ENCODE assay signal across 8 cellular contexts in genomic region chr4:110211007-110211769, GRCh38. TPM values are rescaled to one million over a fixed set of nuclear protein-coding genes. Genes with fewer than 3 reads are reported as not detected.
DNase-seq lines count a peak whose midpoint lies in the region; ATAC-seq, FAIRE-seq and TF ChIP-seq lines count a peak whose summit lies in the region.

No MANE protein-coding gene starts in this region.

- ATAC-seq in GM18867 (IDR thresholded peaks at IDR 0.05; ENCODE audit: unreplicated experiment) (peak; percentile 94), HG03060 (IDR thresholded peaks at IDR 0.05; ENCODE audit: low read depth, unreplicated experiment) (peak; percentile 83)

- H3K9me3 ChIP-seq in kidney (ENCODE audit: control insufficient read depth in 1 of 2, low read length in 2 of 2), result no peaks in the 10 kb centered on the region

- intact Hi-C loops in kidney (cut with DNase I), result no loop called here

- peak; percentile 64 for TF ChIP-seq CTCF in D721Med (IDR thresholded peaks at IDR 0.05; ENCODE audit: insufficient read depth, missing control alignments)
- TF ChIP-seq CTCF in astrocyte of the spinal cord (IDR thresholded peaks at IDR 0.05; ENCODE audit: low read depth, low read length), result peak; percentile 91
- TF ChIP-seq CTCF in kidney (IDR thresholded peaks at IDR 0.05; ENCODE audit: borderline replicate concordance, extremely low read depth, insufficient read depth), result peak; percentile 73
- peak; percentile 83 for TF ChIP-seq CTCF in type B pancreatic cell (conservative IDR thresholded peaks at IDR 0.05)

- no peak overlapping the region for H3K4me3 Mint-ChIP-seq in type B pancreatic cell

- no peaks in the 10 kb centered on the region for H3K4me1 ChIP-seq in kidney (ENCODE audit: control insufficient read depth in 1 of 2, insufficient read depth in 1 of 2, low read depth in 1 of 2, low read length in 2 of 2)

- no peaks in the 10 kb centered on the region for H3K36me3 ChIP-seq in kidney (ENCODE audit: control insufficient read depth in 1 of 2, insufficient read depth in 2 of 2, low read length in 2 of 2)

- DNase-seq in D721Med (ENCODE audit: insufficient read length, low spot score), result no peak
- DNase-seq in NOMO-1 treated with DMSO at 0.1 percent for 48 hours (lab: John Stamatoyannopoulos, UW; ENCODE audit: unreplicated experiment), result peak; percentile 28
- peak; percentile 50 for DNase-seq in astrocyte of the spinal cord (ENCODE audit: low read depth, low spot score)
- DNase-seq in kidney, result no peak
- DNase-seq in type B pancreatic cell (ENCODE audit: extremely low spot score, unreplicated experiment), result no peak
- DNase-seq in stimulated activated CD4-positive, alpha-beta T cell treated with anti-CD3 and anti-CD28 coated beads, Interleukin-12 subunit alpha, Interleukin-12 subunit beta, amount 100 ng/mL, for 4 hours, result no peak

- H3K27ac Mint-ChIP-seq in type B pancreatic cell, result no peak overlapping the region

- no peak overlapping the region for H3K9ac ChIP-seq in kidney (ENCODE audit: low read length in 2 of 2)

- in situ Hi-C loops in astrocyte of the spinal cord (cut with HindIII; ENCODE audit: low sequenced_read_pairs), result no loop called here

- H3K36me3 Mint-ChIP-seq in type B pancreatic cell, result no peaks in the 10 kb centered on the region

- FAIRE-seq in D721Med (lab: Jason Lieb, UNC), result peak; percentile 32
- FAIRE-seq in kidney (lab: Jason Lieb, UNC), result peak; percentile 92

- no peaks in the 10 kb centered on the region for H3K9me3 Mint-ChIP-seq in type B pancreatic cell

- H3K27ac ChIP-seq in kidney (ENCODE audit: low read depth in 2 of 2, low read length in 2 of 2), result no peak overlapping the region

- no peaks in the 10 kb centered on the region for H3K27me3 Mint-ChIP-seq in type B pancreatic cell

- H3K4me1 Mint-ChIP-seq in type B pancreatic cell (ENCODE audit: unreplicated experiment), result no peaks in the 10 kb centered on the region

- H3K4me3 ChIP-seq in astrocyte of the spinal cord (ENCODE audit: low read depth, low read length), result no peak overlapping the region
- H3K4me3 ChIP-seq in kidney (ENCODE audit: low read length in 2 of 2), result peak overlapping the region in 1 of 2 donors; percentile 18

RNA-seq across cellular contexts. Expression of gene ELOVL6, which starts 12.8 kb away (rescaled TPM):
- total RNA-seq in kidney (10.7 TPM), type B pancreatic cell (ENCODE audit: low replicate concordance) (33.4 and 51.6 TPM in 2 replicates)
- polyA plus RNA-seq in kidney (ENCODE audit: insufficient read depth, low read depth, low replicate concordance), result 21.5 TPM

Comparison
In these comparisons a context has a peak if more than half of its experiments do, and no peak if none do; other contexts are left out.
1. DNase-seq: peak in NOMO-1 treated with DMSO at 0.1 percent for 48 hours (single experiment) and astrocyte of the spinal cord (single experiment); none in D721Med (single experiment), kidney (single experiment), type B pancreatic cell (single experiment) and stimulated activated CD4-positive, alpha-beta T cell treated with anti-CD3 and anti-CD28 coated beads, Interleukin-12 subunit alpha, Interleukin-12 subunit beta, amount 100 ng/mL, for 4 hours (single experiment).
2. Peak in every context shown above with its lines, with median percentiles within 50 percentile points of each other: CTCF ChIP-seq.